26 cellular contexts compared by ENCODE assay signal in the genomic region with DNA sequence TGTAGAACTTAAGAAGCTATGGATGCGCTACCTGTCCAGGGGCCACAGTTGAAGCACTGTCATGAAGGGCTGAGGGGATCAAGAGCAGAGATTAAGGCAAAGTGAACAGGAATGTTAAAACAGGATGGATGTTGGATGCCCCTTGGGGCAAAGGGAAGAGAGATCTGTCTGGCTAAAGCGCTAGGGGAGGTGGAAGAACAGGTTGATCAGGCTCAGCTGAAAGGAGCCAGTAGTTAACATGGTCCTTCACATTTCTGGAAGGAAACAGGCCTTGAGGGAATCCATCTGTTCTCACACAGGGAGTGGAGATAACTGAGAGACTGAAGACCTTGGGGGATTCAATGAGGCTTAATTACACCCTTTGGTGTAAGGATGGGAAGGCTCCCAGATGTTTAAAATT. TPM values are rescaled to one million over a fixed set of nuclear protein-coding genes. Genes with fewer than 3 reads are reported as not detected.
DNase-seq lines count a peak whose midpoint lies in the region; ATAC-seq and TF ChIP-seq lines count a peak whose summit lies in the region.
"Had no signal": no experiment of that assay in that cellular context is flagged by ENCODE, and none has a peak within 500 bp of the region (broad histone marks: within the 10 kb centered on the region; RNA-seq: fewer than 3 reads in every experiment).

No MANE protein-coding gene starts in this region.

- H3K27ac ChIP-seq in thyroid gland (no peak overlapping the region), sigmoid colon (no peak overlapping the region)
- H3K27ac ChIP-seq: esophagus muscularis mucosa, gastrocnemius medialis, SJSA1, tibial nerve had no signal

- TF ChIP-seq POLR2A in thyroid gland (IDR thresholded peaks at IDR 0.05) (no peak), sigmoid colon (IDR thresholded peaks at IDR 0.05) (no peak)

- H3K9me3 ChIP-seq in thyroid gland (no peaks in the 10 kb centered on the region), sigmoid colon (no peaks in the 10 kb centered on the region)
- H3K9me3 ChIP-seq: esophagus muscularis mucosa, gastrocnemius medialis, SJSA1, tibial nerve had no signal

- peaks cover 8% of the 10 kb centered on the region for H3K9me3 Mint-ChIP-seq in glutamatergic neuron (ENCODE audit: unreplicated experiment)
- H3K9me3 Mint-ChIP-seq: CD8-positive, alpha-beta T cell; memory B cell; naive B cell; T-helper 1 cell treated with Interleukin-12 subunit alpha and Interleukin-12 subunit beta and Interleukin-4 antibody, amounts not matched to agents 30 μg/mL and 1 μg/mL, for 36 hours had no signal

- no peaks in the 10 kb centered on the region for H3K36me3 Mint-ChIP-seq in glutamatergic neuron (ENCODE audit: unreplicated experiment)
- H3K36me3 Mint-ChIP-seq: activated naive CD8-positive, alpha-beta T cell; CD8-positive, alpha-beta T cell; memory B cell; naive B cell had no signal

- H3K4me1 Mint-ChIP-seq in glutamatergic neuron (ENCODE audit: low read depth, unreplicated experiment): peaks cover 50% of the 10 kb centered on the region
- H3K4me1 Mint-ChIP-seq: memory B cell, naive B cell had no signal

- 64 to 67% methylated on average over 2 of the region's 2 CpGs for WGBS in thyroid gland, 2 donors
- 83 to 86% methylated on average over 2 of the region's 2 CpGs for WGBS in sigmoid colon, 2 donors

- no peak for TF ChIP-seq EP300 in sigmoid colon (IDR thresholded peaks at IDR 0.05)

- H3K4me1 ChIP-seq in thyroid gland (peaks cover 0 to 6% of the 10 kb centered on the region in 2 donors), sigmoid colon (no peaks in the 10 kb centered on the region)
- H3K4me1 ChIP-seq: esophagus muscularis mucosa, gastrocnemius medialis, SJSA1 had no signal

- no peaks in the 10 kb centered on the region for H3K27me3 ChIP-seq in thyroid gland
- H3K27me3 ChIP-seq in sigmoid colon: peaks cover 0 to 2% (median 0%) of the 10 kb centered on the region in 3 donors
- H3K27me3 ChIP-seq: SJSA1, tibial nerve had no signal

- intact Hi-C loops in thyroid gland (cut with DNase I): no loop called here
- intact Hi-C loops in sigmoid colon (cut with DNase I): no loop called here
- intact Hi-C loops in Right ventricle myocardium inferior (cut with DNase I): no loop called here

- no peak for ATAC-seq in Right ventricle myocardium inferior
- ATAC-seq: CD8-positive, alpha-beta T cell; gastrocnemius medialis; HepG2 had no signal

- H3K27me3 Mint-ChIP-seq in glutamatergic neuron (ENCODE audit: unreplicated experiment): peaks cover 4% of the 10 kb centered on the region

- TF ChIP-seq CTCF in glutamatergic neuron (IDR thresholded peaks at IDR 0.05; ENCODE audit: partially characterized antibody, unreplicated experiment) (no peak), thyroid gland (IDR thresholded peaks at IDR 0.05) (no peak), sigmoid colon (IDR thresholded peaks at IDR 0.05) (no peak)

- peak overlapping the region; percentile 80 for H3K27ac Mint-ChIP-seq in glutamatergic neuron (ENCODE audit: unreplicated experiment)
- H3K27ac Mint-ChIP-seq: activated naive CD8-positive, alpha-beta T cell; CD8-positive, alpha-beta T cell; memory B cell; naive B cell; T-helper 1 cell treated with Interleukin-12 subunit alpha and Interleukin-12 subunit beta and Interleukin-4 antibody, amounts not matched to agents 30 μg/mL and 1 μg/mL, for 36 hours had no signal

- H3K36me3 ChIP-seq in thyroid gland (no peaks in the 10 kb centered on the region), sigmoid colon (no peaks in the 10 kb centered on the region)
- H3K36me3 ChIP-seq: esophagus muscularis mucosa, gastrocnemius medialis, SJSA1, tibial nerve had no signal

- peak overlapping the region; percentile 75 for H3K4me3 Mint-ChIP-seq in glutamatergic neuron (ENCODE audit: unreplicated experiment)
- H3K4me3 Mint-ChIP-seq: activated naive CD8-positive, alpha-beta T cell; CD8-positive, alpha-beta T cell; memory B cell; T-helper 1 cell treated with Interleukin-12 subunit alpha and Interleukin-12 subunit beta and Interleukin-4 antibody, amounts not matched to agents 30 μg/mL and 1 μg/mL, for 36 hours had no signal

- DNase-seq in NCI-H2107 treated with DMSO at 0.1 percent for 48 hours (lab: John Stamatoyannopoulos, UW; ENCODE audit: unreplicated experiment) (peak; percentile 36), NCI-H2107 (lab: John Stamatoyannopoulos, UW) (no peak), NCI-H510A (lab: John Stamatoyannopoulos, UW) (peak; percentile 46), glutamatergic neuron (no peak), thyroid gland (peak; percentile 7 to 20), sigmoid colon (no peak), HT-29 (ENCODE audit: low spot score) (no peak), Right ventricle myocardium inferior (ENCODE audit: missing footprints) (no peak)
- DNase-seq: activated CD4-positive, alpha-beta T cell treated with anti-CD3 and anti-CD28 coated beads, Interleukin-2, amount 50 U/mL, for 1 hour; AML-193; CD8-positive, alpha-beta T cell; effector memory CD4-positive, alpha-beta T cell; gastrocnemius medialis; naive B cell; NCI-H1105 treated with DMSO at 0.1 percent for 48 hours; occipital lobe; stimulated activated CD4-positive, alpha-beta T cell treated with anti-CD3 and anti-CD28 coated beads, Interleukin-4, amount 100 ng/mL, for 1 hour; stimulated activated naive CD4-positive, alpha-beta T cell treated with Interleukin-2 at 50 U/mL for 16 hours had no signal

- H3K4me3 ChIP-seq in thyroid gland (replicated peaks in 1 of 3) (no peak overlapping the region), sigmoid colon (no peak overlapping the region)
- H3K4me3 ChIP-seq: esophagus muscularis mucosa, gastrocnemius medialis, SJSA1, tibial nerve had no signal

RNA-seq across cellular contexts. Expression of gene HAPLN1, which starts 5.9 kb away (rescaled TPM):
- total RNA-seq in glutamatergic neuron (ENCODE audit: unreplicated experiment) (2.9 TPM), thyroid gland (not detected), sigmoid colon (under 1 TPM in 1 of 4 donors, not detected in 3; under 0.01 TPM), Right ventricle myocardium inferior (0.19 TPM)
- 1 to 10 TPM in 2 of 3 donors, under 1 TPM in 1; 0.32 to 1.8 (median 1.6) TPM for polyA plus RNA-seq in sigmoid colon
- not detected in 2 replicates for total RNA-seq in HT-29 (2014; rRNA removed; shearing (Covaris generic))
- total RNA-seq: CD8-positive, alpha-beta T cell; gastrocnemius medialis; HepG2; renal cortical epithelial cell; tibial nerve had no signal
- polyA plus RNA-seq: HepG2 had no signal

Comparison
In these comparisons a context has a peak if more than half of its experiments do, and no peak if none do; other contexts are left out.
1. DNase-seq: peak in NCI-H2107 treated with DMSO at 0.1 percent for 48 hours (single experiment), NCI-H510A (single experiment) and thyroid gland (2 of 2); none in NCI-H2107 (single experiment), glutamatergic neuron (single experiment), sigmoid colon (single experiment), HT-29 (single experiment) and Right ventricle myocardium inferior (single experiment).